Comparison of ENCODE assay signal across 24 cellular contexts in genomic region chr17:76337413-76337777, GRCh38. TPM values are rescaled to one million over a fixed set of nuclear protein-coding genes. Genes with fewer than 3 reads are reported as not detected.
DNase-seq lines count a peak whose midpoint lies in the region; ATAC-seq and TF ChIP-seq lines count a peak whose summit lies in the region.
"Had no signal": no experiment of that assay in that cellular context is flagged by ENCODE, and none has a peak within 500 bp of the region (broad histone marks: within the 10 kb centered on the region; RNA-seq: fewer than 3 reads in every experiment).

No MANE protein-coding gene starts in this region.

- no peaks in the 10 kb centered on the region for H3K9me3 ChIP-seq in breast epithelium
- H3K9me3 ChIP-seq: left lung, ovary, Peyer's patch, suprapubic skin had no signal

- no peak overlapping the region for H3K4me3 ChIP-seq in breast epithelium
- H3K4me3 ChIP-seq in fibroblast of villous mesenchyme (ENCODE audit: low read depth, low read length), result no peak overlapping the region
- H3K4me3 ChIP-seq: left lung, ovary, Peyer's patch, skin epidermis, suprapubic skin had no signal

- no peaks in the 10 kb centered on the region for H3K27me3 Mint-ChIP-seq in MCF 10A (ENCODE audit: insufficient read depth, unreplicated experiment)
- H3K27me3 Mint-ChIP-seq in type B pancreatic cell, result no peaks in the 10 kb centered on the region
- H3K27me3 Mint-ChIP-seq: CD4-positive, CD25-positive, alpha-beta regulatory T cell; IgD-negative memory B cell had no signal

- no peak for ATAC-seq in HG03159 (IDR thresholded peaks at IDR 0.05; ENCODE audit: unreplicated experiment)
- ATAC-seq: left lung, SK-N-SH treated with all-trans-retinoic acid at 6 μM for 48 hours had no signal

- BruUV-seq in MCF 10A (replicated peaks; lab: Mats Ljungman, UMichigan), result no TSS peak

- POLR2A ChIA-PET in MCF 10A (lab: Yijun Ruan, JAX), result interaction anchor here (0.5 to 2.4 kb wide), 3 partner anchors 16 to 216 kb away, joined by 3 to 13 read pairs (median 4); partner anchors contain the start of gene PRPSAP1

- no peak for TF ChIP-seq POLR2A in breast epithelium (IDR thresholded peaks at IDR 0.05)

- peak; percentile 26 for DNase-seq in MCF 10A (ENCODE audit: unreplicated experiment)
- no peak for DNase-seq in breast epithelium (ENCODE audit: low spot score in 2 of 2)
- peak; percentile 62 for DNase-seq in RPMI7951 (ENCODE audit: low read depth)
- DNase-seq in fibroblast of villous mesenchyme (ENCODE audit: low read depth), result peak; percentile 60
- DNase-seq in NCI-H524 treated with DMSO at 0.1 percent for 48 hours (lab: John Stamatoyannopoulos, UW), result no peak
- no peak for DNase-seq in OCI-M2 (lab: John Stamatoyannopoulos, UW; ENCODE audit: unreplicated experiment)
- no peak for DNase-seq in type B pancreatic cell (ENCODE audit: extremely low spot score, unreplicated experiment)
- DNase-seq: activated CD4-positive, alpha-beta T cell treated with anti-CD3 and anti-CD28 coated beads for 1 hour; activated gamma-delta T cell treated with Interleukin-2 at 50 U/mL for 16 hours; amygdala; CD4-positive, CD25-positive, alpha-beta regulatory T cell; DMS79 treated with DMSO at 0.1 percent for 48 hours; left lung; NCI-H1105 treated with DMSO at 0.1 percent for 48 hours; NCI-H774; ovary; stimulated activated CD4-positive, alpha-beta T cell treated with anti-CD3 and anti-CD28 coated beads, Interleukin-4, amount 100 ng/mL, for 24 hours had no signal

- no peak overlapping the region for H3K4me3 Mint-ChIP-seq in MCF 10A (ENCODE audit: unreplicated experiment)
- no peak overlapping the region for H3K4me3 Mint-ChIP-seq in type B pancreatic cell
- H3K4me3 Mint-ChIP-seq: CD4-positive, CD25-positive, alpha-beta regulatory T cell; IgD-negative memory B cell had no signal

- H3K27ac ChIP-seq in breast epithelium, result no peak overlapping the region
- H3K27ac ChIP-seq: 22Rv1, left lung, ovary, Peyer's patch, suprapubic skin had no signal

- H3K4me1 ChIP-seq in breast epithelium, result no peaks in the 10 kb centered on the region
- H3K4me1 ChIP-seq: Peyer's patch, suprapubic skin had no signal

- no peak overlapping the region for H3K27ac Mint-ChIP-seq in MCF 10A (ENCODE audit: low read depth, unreplicated experiment)
- H3K27ac Mint-ChIP-seq in type B pancreatic cell, result no peak overlapping the region
- H3K27ac Mint-ChIP-seq: CD4-positive, CD25-positive, alpha-beta regulatory T cell; IgD-negative memory B cell had no signal

- TF ChIP-seq CTCF in MCF 10A (IDR thresholded peaks at IDR 0.05; ENCODE audit: unreplicated experiment) (no peak), breast epithelium (IDR thresholded peaks at IDR 0.05) (no peak), fibroblast of villous mesenchyme (IDR thresholded peaks at IDR 0.05; ENCODE audit: insufficient read depth, low read depth, low read length) (no peak), type B pancreatic cell (conservative IDR thresholded peaks at IDR 0.05) (no peak)

- no peaks in the 10 kb centered on the region for H3K36me3 ChIP-seq in breast epithelium
- H3K36me3 ChIP-seq: ovary had no signal

- H3K36me3 Mint-ChIP-seq in MCF 10A (ENCODE audit: insufficient read depth, unreplicated experiment) (peaks cover 15% of the 10 kb centered on the region), type B pancreatic cell (peaks cover 21% of the 10 kb centered on the region)

- H3K9me3 Mint-ChIP-seq in MCF 10A (ENCODE audit: unreplicated experiment), result no peaks in the 10 kb centered on the region
- H3K9me3 Mint-ChIP-seq in type B pancreatic cell, result no peaks in the 10 kb centered on the region
- H3K9me3 Mint-ChIP-seq: CD4-positive, CD25-positive, alpha-beta regulatory T cell; IgD-negative memory B cell had no signal

- CTCF ChIA-PET in MCF 10A (lab: Yijun Ruan, JAX), result interaction anchor here (0.7 to 1.9 kb wide), 3 partner anchors 27 to 61 kb away, joined by 3 to 7 read pairs (median 6); no protein-coding TSS in a partner anchor

- H3K4me1 Mint-ChIP-seq in MCF 10A (ENCODE audit: insufficient read depth, unreplicated experiment) (no peaks in the 10 kb centered on the region), type B pancreatic cell (ENCODE audit: unreplicated experiment) (peaks cover 14% of the 10 kb centered on the region)

- no peaks in the 10 kb centered on the region for H3K27me3 ChIP-seq in breast epithelium
- H3K27me3 ChIP-seq: left lung, ovary, Peyer's patch, suprapubic skin had no signal

- intact Hi-C loops in MCF 10A (cut with micrococcal nuclease), result no loop called here
- intact Hi-C loops in breast epithelium (cut with DNase I; ENCODE audit: low total_unique reads), result no loop called here

RNA-seq across cellular contexts. Expression of gene PRPSAP1, which starts 16.3 kb away (rescaled TPM):
- 25.9 and 42.3 TPM in 2 replicates for total RNA-seq in MCF 10A (2022)
- 100 to 1,000 TPM in 1 of 3 donors, 10 to 100 TPM in 2; 71.4 to 110 (median 78.3) TPM for total RNA-seq in breast epithelium
- 54.8 and 55.7 TPM in 2 replicates for total RNA-seq in RPMI7951 (2014; rRNA removed; shearing (Covaris generic))
- total RNA-seq in fibroblast of villous mesenchyme, result 48.8 and 55.1 TPM in 2 replicates
- 45.3 and 82.0 TPM in 2 replicates for total RNA-seq in type B pancreatic cell (ENCODE audit: low replicate concordance)

RNA-seq across cellular contexts. Expression of gene QRICH2, which starts 29.3 kb away (rescaled TPM):
- total RNA-seq in MCF 10A (2022) (0.56 and 3.2 TPM in 2 replicates), breast epithelium (1 to 10 TPM; 3.0 to 4.3 (median 3.8) TPM), fibroblast of villous mesenchyme (2.2 and 2.6 TPM in 2 replicates), type B pancreatic cell (ENCODE audit: low replicate concordance) (3.9 and 11.7 TPM in 2 replicates)
- total RNA-seq in RPMI7951 (2014; rRNA removed; shearing (Covaris generic)), result 0.48 and 0.59 TPM in 2 replicates

RNA-seq across cellular contexts. Expression of gene SPHK1, which starts 47.0 kb away (rescaled TPM):
- total RNA-seq in MCF 10A (2022) (7.1 and 12.6 TPM in 2 replicates), breast epithelium (10 to 100 TPM in 2 of 3 donors, 1 to 10 TPM in 1; 9.6 to 28.5 (median 23.0) TPM), fibroblast of villous mesenchyme (47.5 and 121 TPM in 2 replicates), type B pancreatic cell (ENCODE audit: low replicate concordance) (4.3 and 26.8 TPM in 2 replicates)
- total RNA-seq in RPMI7951 (2014; rRNA removed; shearing (Covaris generic)), result 34.6 and 37.6 TPM in 2 replicates

Comparison
In these comparisons a context has a peak if more than half of its experiments do, and no peak if none do; other contexts are left out.
1. DNase-seq: peak in MCF 10A (single experiment), RPMI7951 (single experiment) and fibroblast of villous mesenchyme (single experiment); none in breast epithelium (0 of 2), NCI-H524 treated with DMSO at 0.1 percent for 48 hours (single experiment), OCI-M2 (single experiment) and type B pancreatic cell (single experiment).